3 cellular contexts compared by ENCODE assay signal in the genomic region with DNA sequence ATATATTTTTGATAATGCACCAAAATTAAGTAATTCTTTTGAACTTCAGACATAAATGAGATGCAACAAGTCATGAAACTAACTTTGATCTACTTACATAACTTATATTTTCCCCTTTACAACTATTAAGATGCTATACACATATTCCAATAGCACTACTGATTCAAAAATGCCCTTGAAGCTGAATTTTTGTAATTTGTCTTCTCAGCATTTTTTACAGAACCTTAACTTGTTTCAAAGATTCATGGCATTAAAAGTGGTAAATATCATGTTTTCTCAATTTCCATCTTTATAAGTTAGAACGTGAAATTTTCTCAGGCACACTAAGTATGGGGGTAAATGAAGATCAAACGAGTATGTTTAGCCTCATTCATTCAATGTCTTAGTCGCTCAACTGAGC.
A peak's percentile ranks its signal among the peaks of the same experiment; 100 is the strongest.
TF ChIP-seq lines count a peak whose summit lies in the region.

No MANE protein-coding gene starts in this region.

TF ChIP-seq in A549, 52 proteins besides CTCF, POLR2A, EP300 and RAD21:
- peak; percentile 84 for TF ChIP-seq MAFK (IDR thresholded peaks at IDR 0.05; ENCODE audit: partially characterized antibody)
- TF ChIP-seq BHLHE40 (IDR thresholded peaks at IDR 0.05; ENCODE audit: low read depth, low read length), result no peak

TF ChIP-seq in IMR-90, 13 proteins besides CTCF, POLR2A, EP300 and RAD21:
- TF ChIP-seq NFE2L2 (IDR thresholded peaks at IDR 0.05; ENCODE audit: low read depth, low read length), result no peak
- peak; percentile 90 for TF ChIP-seq MAFK (IDR thresholded peaks at IDR 0.05; ENCODE audit: low read depth, low read length)

TF ChIP-seq in K562, 482 proteins besides CTCF, POLR2A, EP300 and RAD21:
- TF ChIP-seq ZNF316 (IDR thresholded peaks at IDR 0.05) (peak; percentile 76), SMARCA5 (IDR thresholded peaks at IDR 0.05) (no peak), MAFK (IDR thresholded peaks at IDR 0.05; ENCODE audit: low read length) (peak; percentile 61), MAFG (tag; conservative IDR thresholded peaks at IDR 0.05) (peak; percentile 34; the same call in 1 of the 2 replicates), MAFF (IDR thresholded peaks at IDR 0.05; ENCODE audit: low read length) (peak; percentile 65), ZSCAN32 (CRISPR knock-in tag; IDR thresholded peaks at IDR 0.05) (no peak), C11orf30 (IDR thresholded peaks at IDR 0.05; ENCODE audit: low read depth) (peak; percentile 50; the same call in 1 of the 2 replicates), CSDE1 (IDR thresholded peaks at IDR 0.05) (no peak)
